Comparison of ENCODE assay signal across 22 cellular contexts in the genomic region with DNA sequence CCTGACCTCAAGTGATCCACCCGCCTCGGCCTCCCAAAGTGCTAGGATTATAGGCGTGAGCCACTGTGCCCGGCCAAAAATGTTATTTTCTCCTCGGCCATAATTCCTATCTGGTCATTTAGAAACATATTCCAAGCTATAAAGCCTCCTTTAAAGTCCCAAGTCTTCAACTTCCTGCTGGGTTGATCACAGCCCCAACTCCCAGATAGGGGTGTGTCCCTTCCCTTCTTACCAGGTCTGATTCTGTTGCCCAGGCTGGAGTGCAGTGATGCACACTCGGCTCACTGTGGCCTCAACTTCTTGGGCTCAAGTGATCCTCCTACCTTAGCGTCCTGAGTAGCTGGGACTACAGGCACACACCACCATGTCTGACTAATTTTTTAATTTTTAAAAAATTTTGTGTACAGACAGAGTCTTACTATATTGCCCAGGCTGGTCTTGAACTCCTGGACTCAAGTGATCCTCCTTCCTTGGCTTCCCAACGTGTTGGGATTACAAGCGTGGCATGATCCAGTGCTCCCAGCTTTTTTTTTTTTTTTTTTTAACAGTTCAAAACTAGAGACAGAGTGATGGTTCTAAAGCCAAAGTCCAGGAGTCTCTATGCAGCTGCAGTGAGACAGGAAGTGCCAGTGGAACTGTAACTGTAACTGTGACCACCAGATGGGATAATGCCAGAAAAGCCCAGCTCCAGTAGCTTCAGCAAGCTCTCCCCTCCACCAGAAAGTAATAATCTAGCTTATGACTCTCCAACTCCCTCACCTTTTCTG. TPM values are rescaled to one million over a fixed set of nuclear protein-coding genes. Genes with fewer than 3 reads are reported as not detected.
A peak's percentile ranks its signal among the peaks of the same experiment; 100 is the strongest.
DNase-seq lines count a peak whose midpoint lies in the region; ATAC-seq and TF ChIP-seq lines count a peak whose summit lies in the region.
"Had no signal": no experiment of that assay in that cellular context is flagged by ENCODE, and none has a peak within 500 bp of the region (broad histone marks: within the 10 kb centered on the region; RNA-seq: fewer than 3 reads in every experiment).

No MANE protein-coding gene starts in this region.

- H3K36me3 Mint-ChIP-seq in brain: no peaks in the 10 kb centered on the region
- H3K36me3 Mint-ChIP-seq: mesothelial cell of epicardium had no signal

- H3K4me1 ChIP-seq in lower lobe of right lung (no peaks in the 10 kb centered on the region), osteoblast (ENCODE audit: insufficient read depth, low read length) (no peaks in the 10 kb centered on the region)
- H3K4me1 ChIP-seq: esophagus squamous epithelium, uterus had no signal

- H3K36me3 ChIP-seq in lower lobe of right lung (peaks cover 44% of the 10 kb centered on the region), osteoblast (ENCODE audit: insufficient read depth, low read length) (peaks cover 4% of the 10 kb centered on the region)
- H3K36me3 ChIP-seq: uterus had no signal

- CTCF ChIA-PET in AG04450 (lab: Charles Lee): interaction anchor here (0.6 kb wide), 2 partner anchors 17 to 22 kb away, joined by 4 to 5 read pairs; no protein-coding TSS in a partner anchor

- H3K27ac Mint-ChIP-seq in brain: peak overlapping the region; percentile 13 to 92 (median 87)
- H3K27ac Mint-ChIP-seq: activated T-helper 1 cell treated with anti-CD3 and anti-CD28 coated beads, Interleukin-12 subunit alpha, Interleukin-12 subunit beta, Interleukin-2, Interleukin-4 antibody, amounts not matched to agents 30 ng/mL and 10 ng/mL and 1 ng/mL, durations not matched to agents 14 hours and 24 hours and 36 hours; HFFc6; mesothelial cell of epicardium had no signal

- H2AFZ ChIP-seq in osteoblast (ENCODE audit: low read length): no peak overlapping the region

- H3K27me3 Mint-ChIP-seq in brain: no peaks in the 10 kb centered on the region

- H4K20me1 ChIP-seq in osteoblast (ENCODE audit: insufficient read depth, low read length): no peaks in the 10 kb centered on the region

- peaks cover 40% of the 10 kb centered on the region for H3K4me1 Mint-ChIP-seq in brain

- H3K4me3 Mint-ChIP-seq in brain: no peak overlapping the region
- H3K4me3 Mint-ChIP-seq: activated T-helper 1 cell treated with anti-CD3 and anti-CD28 coated beads, Interleukin-12 subunit alpha, Interleukin-12 subunit beta, Interleukin-2, Interleukin-4 antibody, amounts not matched to agents 30 ng/mL and 10 ng/mL and 1 ng/mL, durations not matched to agents 14 hours and 24 hours and 36 hours; HFFc6; mesothelial cell of epicardium had no signal

- POLR2A ChIA-PET in AG04450 (lab: Yijun Ruan, JAX): no interaction called here

- H3K4me3 ChIP-seq in AG04450 (ENCODE audit: low read depth, low read length) (no peak overlapping the region), lower lobe of right lung (no peak overlapping the region), osteoblast (ENCODE audit: insufficient read depth, low read length) (no peak overlapping the region)
- H3K4me3 ChIP-seq: coronary artery, esophagus squamous epithelium, pancreas, uterus had no signal

- intact Hi-C loops in lower lobe of right lung (cut with DNase I): no loop called here

- in situ Hi-C loops in KBM-7 (cut with MboI; ENCODE audit: low pct_unique_long_range_greater_than_20kb, low sequenced_read_pairs): no loop called here

- no peak for DNase-seq in AG04450 (ENCODE audit: low read depth, low spot score)
- peak; percentile 34 for DNase-seq in KBM-7
- DNase-seq in lower lobe of right lung: peak; percentile 10
- DNase-seq in T1000 (lab: John Stamatoyannopoulos, UW): no peak
- DNase-seq in osteoblast (ENCODE audit: insufficient read length, low spot score, missing footprints): no peak
- DNase-seq in NOMO-1 treated with DMSO at 0.1 percent for 48 hours (lab: John Stamatoyannopoulos, UW; ENCODE audit: unreplicated experiment): no peak
- DNase-seq in germinal center (ENCODE audit: low spot score): no peak
- DNase-seq: amniotic stem cell; Calu3; esophagus squamous epithelium; HFFc6; NCI-H1436; NCI-H226; pancreas; SHP77; stimulated activated naive CD8-positive, alpha-beta T cell treated with anti-CD3 and anti-CD28 coated beads, Interleukin-15, Interleukin-2, amounts not matched to agents 100 U/mL and 50 U/mL, for 24 hours; T-helper 9 cell; uterus had no signal

- TF ChIP-seq CTCF in AG04450 (IDR thresholded peaks at IDR 0.05; ENCODE audit: low read depth, low read length) (no peak), brain (conservative IDR thresholded peaks at IDR 0.05) (no peak), lower lobe of right lung (IDR thresholded peaks at IDR 0.05) (no peak), osteoblast (IDR thresholded peaks at IDR 0.05; ENCODE audit: extremely low read depth, low read depth, low read length) (no peak)

- H3K9me3 ChIP-seq in AG04450 (ENCODE audit: control insufficient read depth, insufficient read depth, low read length): no peaks in the 10 kb centered on the region
- H3K9me3 ChIP-seq in lower lobe of right lung: no peaks in the 10 kb centered on the region
- H3K9me3 ChIP-seq in osteoblast (ENCODE audit: low read depth, low read length): no peaks in the 10 kb centered on the region
- H3K9me3 ChIP-seq: esophagus squamous epithelium, pancreas, uterus had no signal

- no peak overlapping the region for H3K4me2 ChIP-seq in osteoblast (ENCODE audit: insufficient read depth, low read length)

- no peak for ATAC-seq in lower lobe of right lung
- ATAC-seq: pancreas; stimulated activated naive CD8-positive, alpha-beta T cell treated with anti-CD3 and anti-CD28 coated beads, Interleukin-15, Interleukin-2, amounts not matched to agents 100 U/mL and 50 U/mL, for 24 hours had no signal

- H3K27ac ChIP-seq in AG04450 (ENCODE audit: low read depth, low read length) (peak overlapping the region; percentile 11), lower lobe of right lung (no peak overlapping the region), osteoblast (ENCODE audit: low read depth, low read length) (no peak overlapping the region)
- H3K27ac ChIP-seq: coronary artery, esophagus squamous epithelium, pancreas, uterus had no signal

- H3K27me3 ChIP-seq in AG04450 (ENCODE audit: control insufficient read depth, insufficient read depth, low read length) (no peaks in the 10 kb centered on the region), lower lobe of right lung (ENCODE audit: low read depth) (no peaks in the 10 kb centered on the region), osteoblast (ENCODE audit: insufficient read depth, low read length) (no peaks in the 10 kb centered on the region)
- H3K27me3 ChIP-seq: esophagus squamous epithelium, pancreas, uterus had no signal

- H3K9me3 Mint-ChIP-seq in brain: no peaks in the 10 kb centered on the region
- H3K9me3 Mint-ChIP-seq: activated T-helper 1 cell treated with anti-CD3 and anti-CD28 coated beads, Interleukin-12 subunit alpha, Interleukin-12 subunit beta, Interleukin-2, Interleukin-4 antibody, amounts not matched to agents 30 ng/mL and 10 ng/mL and 1 ng/mL, durations not matched to agents 14 hours and 24 hours and 36 hours; HFFc6; mesothelial cell of epicardium had no signal

- H3K79me2 ChIP-seq in osteoblast (ENCODE audit: insufficient read depth, low read length): no peaks in the 10 kb centered on the region

RNA-seq across cellular contexts. Expression of a gene that starts 8.2 kb away (rescaled TPM):
- 19.6 and 20.7 TPM in 2 replicates for polyA plus RNA-seq in AG04450 (2011; rRNA removed)
- polyA minus RNA-seq in AG04450 (2011; rRNA and poly(A)+ RNA removed): 42.2 and 56.3 TPM in 2 replicates
- 11.8 TPM for polyA plus RNA-seq in brain (ENCODE audit: insufficient read depth, low read depth, low replicate concordance)
- total RNA-seq in lower lobe of right lung: 45.5 TPM
- total RNA-seq in osteoblast: 43.6 and 47.4 TPM in 2 replicates

RNA-seq across cellular contexts. Expression of a gene that starts 42.8 kb away (rescaled TPM):
- 26.6 and 30.0 TPM in 2 replicates for polyA plus RNA-seq in AG04450 (2011; rRNA removed)
- 14.3 and 15.4 TPM in 2 replicates for polyA minus RNA-seq in AG04450 (2011; rRNA and poly(A)+ RNA removed)
- polyA plus RNA-seq in brain (ENCODE audit: insufficient read depth, low read depth, low replicate concordance): 11.0 TPM
- total RNA-seq in lower lobe of right lung: 29.0 TPM
- 11.2 and 11.9 TPM in 2 replicates for total RNA-seq in osteoblast

Comparison
In these comparisons a context has a peak if more than half of its experiments do, and no peak if none do; other contexts are left out.
1. DNase-seq: peak in KBM-7 (single experiment) and lower lobe of right lung (single experiment); none in AG04450 (single experiment), T1000 (single experiment), osteoblast (single experiment), NOMO-1 treated with DMSO at 0.1 percent for 48 hours (single experiment) and germinal center (single experiment).